1 cellular context compared by ENCODE assay signal in the genomic region with DNA sequence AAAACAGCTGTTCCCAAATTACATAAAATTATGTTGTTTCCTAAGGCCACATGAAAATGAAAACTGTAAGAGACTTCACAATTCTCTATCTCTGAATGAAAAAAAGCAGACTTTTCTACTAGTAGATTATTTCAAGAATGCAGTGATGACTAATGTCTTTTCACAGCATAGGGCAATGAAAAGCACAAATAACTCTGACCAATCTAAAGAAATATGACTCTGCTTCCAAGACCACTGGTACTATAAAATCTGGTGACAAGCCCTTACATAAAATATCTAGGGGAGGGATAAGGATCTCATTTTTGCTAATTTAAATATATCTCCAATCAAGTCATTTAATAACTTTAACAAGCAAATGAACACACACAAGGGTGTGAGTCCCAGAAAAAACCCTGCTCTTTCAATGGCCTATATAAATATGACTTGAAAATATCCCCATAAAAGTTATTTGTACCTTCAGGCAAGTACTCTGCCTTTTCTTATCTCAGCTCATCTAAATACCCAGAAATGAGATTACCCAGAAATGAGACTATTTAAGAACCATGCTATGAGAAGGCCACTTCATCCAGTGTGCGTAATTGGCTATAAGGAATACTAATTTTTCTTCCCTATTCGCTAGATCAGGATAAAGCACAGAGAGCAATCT.
A peak's percentile ranks its signal among the peaks of the same experiment; 100 is the strongest.
TF ChIP-seq lines count a peak whose summit lies in the region.

No MANE protein-coding gene starts in this region.

TF ChIP-seq in HEK293, 187 proteins besides CTCF, POLR2A, EP300 and RAD21 (continued from another document):
- TF ChIP-seq, protein P1, sequence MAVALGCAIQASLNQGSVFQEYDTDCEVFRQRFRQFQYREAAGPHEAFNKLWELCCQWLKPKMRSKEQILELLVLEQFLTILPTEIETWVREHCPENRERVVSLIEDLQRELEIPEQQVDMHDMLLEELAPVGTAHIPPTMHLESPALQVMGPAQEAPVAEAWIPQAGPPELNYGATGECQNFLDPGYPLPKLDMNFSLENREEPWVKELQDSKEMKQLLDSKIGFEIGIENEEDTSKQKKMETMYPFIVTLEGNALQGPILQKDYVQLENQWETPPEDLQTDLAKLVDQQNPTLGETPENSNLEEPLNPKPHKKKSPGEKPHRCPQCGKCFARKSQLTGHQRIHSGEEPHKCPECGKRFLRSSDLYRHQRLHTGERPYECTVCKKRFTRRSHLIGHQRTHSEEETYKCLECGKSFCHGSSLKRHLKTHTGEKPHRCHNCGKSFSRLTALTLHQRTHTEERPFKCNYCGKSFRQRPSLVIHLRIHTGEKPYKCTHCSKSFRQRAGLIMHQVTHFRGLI (tag by site-specific recombination; IDR thresholded peaks at IDR 0.05) = no peak
- TF ChIP-seq ZNF2 (tag by site-specific recombination; IDR thresholded peaks at IDR 0.05) (no peak), ZNF404 (tag by site-specific recombination; IDR thresholded peaks at IDR 0.05) (no peak), ZFHX2 (tag by site-specific recombination; conservative IDR thresholded peaks at IDR 0.05) (no peak), KLF8 (tag by site-specific recombination; IDR thresholded peaks at IDR 0.05) (no peak), OSR2 (tag by site-specific recombination; IDR thresholded peaks at IDR 0.05) (peak; percentile 70), ZNF610 (tag by site-specific recombination; IDR thresholded peaks at IDR 0.05; ENCODE audit: borderline replicate concordance) (no peak), ZNF423 (tag by site-specific recombination; IDR thresholded peaks at IDR 0.05) (no peak), ZNF426 (tag by site-specific recombination; IDR thresholded peaks at IDR 0.05) (no peak), ZNF76 (tag by site-specific recombination; IDR thresholded peaks at IDR 0.05; ENCODE audit: borderline replicate concordance, low read depth) (no peak), ZEB2 (tag by site-specific recombination; IDR thresholded peaks at IDR 0.05) (0 out of 2 replicates have a peak, but pooled peaks have one; percentile 45), HOXC10 (CRISPR knock-in tag; IDR thresholded peaks at IDR 0.05) (no peak), ZXDB (tag by site-specific recombination; IDR thresholded peaks at IDR 0.05) (0 out of 2 replicates have a peak, but pooled peaks have one; percentile 17), ZNF624 (tag by site-specific recombination; IDR thresholded peaks at IDR 0.05) (no peak), ZNF354C (tag by site-specific recombination; IDR thresholded peaks at IDR 0.05; ENCODE audit: borderline replicate concordance, low read depth) (no peak), ZFP3 (tag by site-specific recombination; IDR thresholded peaks at IDR 0.05; ENCODE audit: low read depth) (no peak), SP3 (tag by site-specific recombination; IDR thresholded peaks at IDR 0.05) (no peak), TRIM28 (IDR thresholded peaks at IDR 0.05; ENCODE audit: borderline replicate concordance, low read length) (peak; percentile 47; the same call in 1 of the 2 replicates), ZNF555 (tag by site-specific recombination; conservative IDR thresholded peaks at IDR 0.05) (no peak), ZNF558 (tag by site-specific recombination; IDR thresholded peaks at IDR 0.05) (no peak), GLIS1 (tag by site-specific recombination; IDR thresholded peaks at IDR 0.05) (no peak), ZNF211 (tag by site-specific recombination; IDR thresholded peaks at IDR 0.05; ENCODE audit: low read depth) (no peak), RBAK (tag by site-specific recombination; IDR thresholded peaks at IDR 0.05) (no peak), ZNF596 (tag by site-specific recombination; IDR thresholded peaks at IDR 0.05) (no peak), ZBTB8A (tag by site-specific recombination; IDR thresholded peaks at IDR 0.05) (no peak), ZNF510 (tag by site-specific recombination; IDR thresholded peaks at IDR 0.05; ENCODE audit: insufficient replicate concordance) (no peak), ZNF629 (tag by site-specific recombination; IDR thresholded peaks at IDR 0.05) (no peak; the same call in 1 of the 2 replicates), ZNF19 (tag by site-specific recombination; IDR thresholded peaks at IDR 0.05; ENCODE audit: low read depth) (no peak), ZNF174 (tag by site-specific recombination; IDR thresholded peaks at IDR 0.05) (no peak), ZNF549 (tag by site-specific recombination; IDR thresholded peaks at IDR 0.05) (no peak), ZNF664 (tag by site-specific recombination; IDR thresholded peaks at IDR 0.05) (0 out of 2 replicates have a peak, but pooled peaks have one; percentile 24), ZNF24 (tag by site-specific recombination; IDR thresholded peaks at IDR 0.05) (no peak)
- TF ChIP-seq, protein P2, sequence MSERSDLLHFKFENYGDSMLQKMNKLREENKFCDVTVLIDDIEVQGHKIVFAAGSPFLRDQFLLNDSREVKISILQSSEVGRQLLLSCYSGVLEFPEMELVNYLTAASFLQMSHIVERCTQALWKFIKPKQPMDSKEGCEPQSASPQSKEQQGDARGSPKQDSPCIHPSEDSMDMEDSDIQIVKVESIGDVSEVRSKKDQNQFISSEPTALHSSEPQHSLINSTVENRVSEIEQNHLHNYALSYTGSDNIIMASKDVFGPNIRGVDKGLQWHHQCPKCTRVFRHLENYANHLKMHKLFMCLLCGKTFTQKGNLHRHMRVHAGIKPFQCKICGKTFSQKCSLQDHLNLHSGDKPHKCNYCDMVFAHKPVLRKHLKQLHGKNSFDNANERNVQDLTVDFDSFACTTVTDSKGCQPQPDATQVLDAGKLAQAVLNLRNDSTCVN (tag by site-specific recombination; optimal IDR thresholded peaks at IDR 0.05) = no peak
- TF ChIP-seq, protein P3, sequence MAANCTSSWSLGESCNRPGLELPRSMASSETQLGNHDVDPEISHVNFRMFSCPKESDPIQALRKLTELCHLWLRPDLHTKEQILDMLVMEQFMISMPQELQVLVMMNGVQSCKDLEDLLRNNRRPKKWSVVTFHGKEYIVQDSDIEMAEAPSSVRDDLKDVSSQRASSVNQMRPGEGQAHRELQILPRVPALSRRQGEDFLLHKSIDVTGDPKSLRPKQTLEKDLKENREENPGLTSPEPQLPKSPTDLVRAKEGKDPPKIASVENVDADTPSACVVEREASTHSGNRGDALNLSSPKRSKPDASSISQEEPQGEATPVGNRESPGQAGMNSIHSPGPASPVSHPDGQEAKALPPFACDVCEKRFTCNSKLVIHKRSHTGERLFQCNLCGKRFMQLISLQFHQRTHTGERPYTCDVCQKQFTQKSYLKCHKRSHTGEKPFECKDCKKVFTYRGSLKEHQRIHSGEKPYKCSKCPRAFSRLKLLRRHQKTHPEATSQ (tag by site-specific recombination; IDR thresholded peaks at IDR 0.05) = no peak
- TF ChIP-seq, protein P4, sequence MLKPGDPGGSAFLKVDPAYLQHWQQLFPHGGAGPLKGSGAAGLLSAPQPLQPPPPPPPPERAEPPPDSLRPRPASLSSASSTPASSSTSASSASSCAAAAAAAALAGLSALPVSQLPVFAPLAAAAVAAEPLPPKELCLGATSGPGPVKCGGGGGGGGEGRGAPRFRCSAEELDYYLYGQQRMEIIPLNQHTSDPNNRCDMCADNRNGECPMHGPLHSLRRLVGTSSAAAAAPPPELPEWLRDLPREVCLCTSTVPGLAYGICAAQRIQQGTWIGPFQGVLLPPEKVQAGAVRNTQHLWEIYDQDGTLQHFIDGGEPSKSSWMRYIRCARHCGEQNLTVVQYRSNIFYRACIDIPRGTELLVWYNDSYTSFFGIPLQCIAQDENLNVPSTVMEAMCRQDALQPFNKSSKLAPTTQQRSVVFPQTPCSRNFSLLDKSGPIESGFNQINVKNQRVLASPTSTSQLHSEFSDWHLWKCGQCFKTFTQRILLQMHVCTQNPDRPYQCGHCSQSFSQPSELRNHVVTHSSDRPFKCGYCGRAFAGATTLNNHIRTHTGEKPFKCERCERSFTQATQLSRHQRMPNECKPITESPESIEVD (tag by site-specific recombination; IDR thresholded peaks at IDR 0.05) = peak; percentile 95
- TF ChIP-seq, protein P5, sequence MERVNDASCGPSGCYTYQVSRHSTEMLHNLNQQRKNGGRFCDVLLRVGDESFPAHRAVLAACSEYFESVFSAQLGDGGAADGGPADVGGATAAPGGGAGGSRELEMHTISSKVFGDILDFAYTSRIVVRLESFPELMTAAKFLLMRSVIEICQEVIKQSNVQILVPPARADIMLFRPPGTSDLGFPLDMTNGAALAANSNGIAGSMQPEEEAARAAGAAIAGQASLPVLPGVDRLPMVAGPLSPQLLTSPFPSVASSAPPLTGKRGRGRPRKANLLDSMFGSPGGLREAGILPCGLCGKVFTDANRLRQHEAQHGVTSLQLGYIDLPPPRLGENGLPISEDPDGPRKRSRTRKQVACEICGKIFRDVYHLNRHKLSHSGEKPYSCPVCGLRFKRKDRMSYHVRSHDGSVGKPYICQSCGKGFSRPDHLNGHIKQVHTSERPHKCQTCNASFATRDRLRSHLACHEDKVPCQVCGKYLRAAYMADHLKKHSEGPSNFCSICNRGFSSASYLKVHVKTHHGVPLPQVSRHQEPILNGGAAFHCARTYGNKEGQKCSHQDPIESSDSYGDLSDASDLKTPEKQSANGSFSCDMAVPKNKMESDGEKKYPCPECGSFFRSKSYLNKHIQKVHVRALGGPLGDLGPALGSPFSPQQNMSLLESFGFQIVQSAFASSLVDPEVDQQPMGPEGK (tag by site-specific recombination; IDR thresholded peaks at IDR 0.05) = no peak
- TF ChIP-seq, protein P6, sequence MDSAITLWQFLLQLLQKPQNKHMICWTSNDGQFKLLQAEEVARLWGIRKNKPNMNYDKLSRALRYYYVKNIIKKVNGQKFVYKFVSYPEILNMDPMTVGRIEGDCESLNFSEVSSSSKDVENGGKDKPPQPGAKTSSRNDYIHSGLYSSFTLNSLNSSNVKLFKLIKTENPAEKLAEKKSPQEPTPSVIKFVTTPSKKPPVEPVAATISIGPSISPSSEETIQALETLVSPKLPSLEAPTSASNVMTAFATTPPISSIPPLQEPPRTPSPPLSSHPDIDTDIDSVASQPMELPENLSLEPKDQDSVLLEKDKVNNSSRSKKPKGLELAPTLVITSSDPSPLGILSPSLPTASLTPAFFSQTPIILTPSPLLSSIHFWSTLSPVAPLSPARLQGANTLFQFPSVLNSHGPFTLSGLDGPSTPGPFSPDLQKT (IDR thresholded peaks at IDR 0.05; ENCODE audit: borderline replicate concordance, low read depth, low read length) = no peak
- TF ChIP-seq, protein P7, sequence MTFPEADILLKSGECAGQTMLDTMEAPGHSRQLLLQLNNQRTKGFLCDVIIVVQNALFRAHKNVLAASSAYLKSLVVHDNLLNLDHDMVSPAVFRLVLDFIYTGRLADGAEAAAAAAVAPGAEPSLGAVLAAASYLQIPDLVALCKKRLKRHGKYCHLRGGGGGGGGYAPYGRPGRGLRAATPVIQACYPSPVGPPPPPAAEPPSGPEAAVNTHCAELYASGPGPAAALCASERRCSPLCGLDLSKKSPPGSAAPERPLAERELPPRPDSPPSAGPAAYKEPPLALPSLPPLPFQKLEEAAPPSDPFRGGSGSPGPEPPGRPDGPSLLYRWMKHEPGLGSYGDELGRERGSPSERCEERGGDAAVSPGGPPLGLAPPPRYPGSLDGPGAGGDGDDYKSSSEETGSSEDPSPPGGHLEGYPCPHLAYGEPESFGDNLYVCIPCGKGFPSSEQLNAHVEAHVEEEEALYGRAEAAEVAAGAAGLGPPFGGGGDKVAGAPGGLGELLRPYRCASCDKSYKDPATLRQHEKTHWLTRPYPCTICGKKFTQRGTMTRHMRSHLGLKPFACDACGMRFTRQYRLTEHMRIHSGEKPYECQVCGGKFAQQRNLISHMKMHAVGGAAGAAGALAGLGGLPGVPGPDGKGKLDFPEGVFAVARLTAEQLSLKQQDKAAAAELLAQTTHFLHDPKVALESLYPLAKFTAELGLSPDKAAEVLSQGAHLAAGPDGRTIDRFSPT (tag by site-specific recombination; IDR thresholded peaks at IDR 0.05) = no peak
- TF ChIP-seq, protein P8, sequence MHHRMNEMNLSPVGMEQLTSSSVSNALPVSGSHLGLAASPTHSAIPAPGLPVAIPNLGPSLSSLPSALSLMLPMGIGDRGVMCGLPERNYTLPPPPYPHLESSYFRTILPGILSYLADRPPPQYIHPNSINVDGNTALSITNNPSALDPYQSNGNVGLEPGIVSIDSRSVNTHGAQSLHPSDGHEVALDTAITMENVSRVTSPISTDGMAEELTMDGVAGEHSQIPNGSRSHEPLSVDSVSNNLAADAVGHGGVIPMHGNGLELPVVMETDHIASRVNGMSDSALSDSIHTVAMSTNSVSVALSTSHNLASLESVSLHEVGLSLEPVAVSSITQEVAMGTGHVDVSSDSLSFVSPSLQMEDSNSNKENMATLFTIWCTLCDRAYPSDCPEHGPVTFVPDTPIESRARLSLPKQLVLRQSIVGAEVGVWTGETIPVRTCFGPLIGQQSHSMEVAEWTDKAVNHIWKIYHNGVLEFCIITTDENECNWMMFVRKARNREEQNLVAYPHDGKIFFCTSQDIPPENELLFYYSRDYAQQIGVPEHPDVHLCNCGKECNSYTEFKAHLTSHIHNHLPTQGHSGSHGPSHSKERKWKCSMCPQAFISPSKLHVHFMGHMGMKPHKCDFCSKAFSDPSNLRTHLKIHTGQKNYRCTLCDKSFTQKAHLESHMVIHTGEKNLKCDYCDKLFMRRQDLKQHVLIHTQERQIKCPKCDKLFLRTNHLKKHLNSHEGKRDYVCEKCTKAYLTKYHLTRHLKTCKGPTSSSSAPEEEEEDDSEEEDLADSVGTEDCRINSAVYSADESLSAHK (tag by site-specific recombination; IDR thresholded peaks at IDR 0.05) = no peak
